In genomic region chr4:94544811-94545210, GRCh38 we compare ENCODE assay signal across 1 cellular context.
TF ChIP-seq lines count a peak whose summit lies in the region.

No MANE protein-coding gene starts in this region.

TF ChIP-seq in GM23338, 12 proteins besides CTCF, POLR2A, EP300 and RAD21 (continued from another document):
- TF ChIP-seq ZNF462 (CRISPR knock-in tag; IDR thresholded peaks at IDR 0.05), result no peak
- no peak for TF ChIP-seq REST (IDR thresholded peaks at IDR 0.05; ENCODE audit: unreplicated experiment)
- TF ChIP-seq NANOG (IDR thresholded peaks at IDR 0.05; ENCODE audit: borderline replicate concordance), result no peak
